21 cellular contexts compared by ENCODE assay signal in the genomic region with DNA sequence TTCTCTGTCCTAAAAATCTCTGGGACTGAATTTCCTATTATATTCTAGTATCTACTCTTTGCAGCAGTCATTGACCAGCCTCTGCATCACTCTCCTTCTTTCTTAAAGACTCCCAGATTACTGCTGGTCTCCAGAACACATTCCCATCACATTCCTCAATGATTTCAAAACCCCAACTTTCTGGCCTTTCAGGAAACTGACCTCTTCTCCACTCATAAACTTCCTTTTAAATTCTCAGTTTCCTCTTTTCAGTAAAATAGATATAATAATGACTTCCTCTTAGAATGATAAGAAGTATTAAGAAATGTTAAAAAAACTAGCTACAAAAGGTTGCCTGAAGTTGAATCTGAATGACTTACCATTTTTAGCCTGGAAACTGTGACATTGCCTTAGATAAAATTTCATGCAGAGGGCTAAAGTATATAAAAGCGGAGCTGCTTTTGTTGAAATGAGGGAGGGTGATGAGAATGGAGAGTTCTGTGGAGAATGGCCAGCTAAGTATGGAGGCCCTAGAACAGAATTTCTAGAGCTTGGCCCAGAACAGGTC.
A peak's percentile ranks its signal among the peaks of the same experiment; 100 is the strongest.
DNase-seq lines count a peak whose midpoint lies in the region; ATAC-seq and TF ChIP-seq lines count a peak whose summit lies in the region.
"Had no signal": no experiment of that assay in that cellular context is flagged by ENCODE, and none has a peak within 500 bp of the region (broad histone marks: within the 10 kb centered on the region; RNA-seq: fewer than 3 reads in every experiment).

No MANE protein-coding gene starts in this region.

- CTCF ChIA-PET in activated CD4-positive, alpha-beta T cell treated with anti-CD3 and anti-CD28 coated beads, Interleukin-2, amount 10 ng/mL, durations not matched to agents 7 days and 5 days (lab: Charles Lee): no interaction called here

- peaks cover 4% of the 10 kb centered on the region for H3K9me3 Mint-ChIP-seq in mesothelial cell of epicardium
- H3K9me3 Mint-ChIP-seq in activated CD4-positive, alpha-beta T cell treated with anti-CD3 and anti-CD28 coated beads, Interleukin-2, amount 10 ng/mL, durations not matched to agents 7 days and 5 days: no peaks in the 10 kb centered on the region
- H3K9me3 Mint-ChIP-seq: H9, IgD-negative memory B cell had no signal

- no peaks in the 10 kb centered on the region for H3K27me3 Mint-ChIP-seq in mesothelial cell of epicardium (ENCODE audit: low read depth)
- H3K27me3 Mint-ChIP-seq in activated CD4-positive, alpha-beta T cell treated with anti-CD3 and anti-CD28 coated beads, Interleukin-2, amount 10 ng/mL, durations not matched to agents 7 days and 5 days: peaks cover 6% of the 10 kb centered on the region

- H3K4me3 ChIP-seq in fibroblast of pulmonary artery (replicated peaks; ENCODE audit: low read depth, low read length): no peak overlapping the region
- H3K4me3 ChIP-seq: GM12878 had no signal

- no peak overlapping the region for H3K4me3 Mint-ChIP-seq in mesothelial cell of epicardium
- H3K4me3 Mint-ChIP-seq in activated CD4-positive, alpha-beta T cell treated with anti-CD3 and anti-CD28 coated beads, Interleukin-2, amount 10 ng/mL, durations not matched to agents 7 days and 5 days: no peak overlapping the region
- H3K4me3 Mint-ChIP-seq: H9, IgD-negative memory B cell had no signal

- POLR2A ChIA-PET in activated CD4-positive, alpha-beta T cell treated with anti-CD3 and anti-CD28 coated beads, Interleukin-2, amount 10 ng/mL, durations not matched to agents 7 days and 5 days (lab: Charles Lee): no interaction called here

- DNase-seq in EH (ENCODE audit: low read depth) (peak; percentile 32), SKM-1 treated with dmso at 0.1 percent for 144 hours (lab: John Stamatoyannopoulos, UW; ENCODE audit: unreplicated experiment) (peak; percentile 43), fibroblast of pulmonary artery (ENCODE audit: low read depth) (peak; percentile 75), mesothelial cell of epicardium (ENCODE audit: low spot score in 2 of 2, unreplicated experiment in 2 of 2) (no peak), A172 (ENCODE audit: low spot score) (no peak)
- DNase-seq in activated CD4-positive, alpha-beta T cell treated with anti-CD3 and anti-CD28 coated beads, Interleukin-2, amount 10 ng/mL, durations not matched to agents 7 days and 5 days: no peak
- DNase-seq: C1 segment of cervical spinal cord; H9; Karpas-422; NCI-H1092; NCI-H1436 treated with DMSO at 0.1 percent for 48 hours; NCI-H2029; NCI-H2171; NK-92 treated with Interleukin-12 subunit alpha and Interleukin-12 subunit beta, amount 100 ng/mL, for 24 hours; OCI-M1; SHP77 treated with DMSO at 0.1 percent for 48 hours; SK-N-SH had no signal

- ATAC-seq in GM21390 (IDR thresholded peaks at IDR 0.05; ENCODE audit: unreplicated experiment): no peak
- no peak for ATAC-seq in HG03135 (IDR thresholded peaks at IDR 0.05; ENCODE audit: unreplicated experiment)
- ATAC-seq: GM12878 had no signal

- TF ChIP-seq CTCF in fibroblast of pulmonary artery (IDR thresholded peaks at IDR 0.05; ENCODE audit: low read length, missing control alignments): no peak
- no peak for TF ChIP-seq CTCF in mesothelial cell of epicardium (IDR thresholded peaks at IDR 0.05; ENCODE audit: unreplicated experiment)

- H3K27ac Mint-ChIP-seq in mesothelial cell of epicardium: peak overlapping the region; percentile 52
- H3K27ac Mint-ChIP-seq in activated CD4-positive, alpha-beta T cell treated with anti-CD3 and anti-CD28 coated beads, Interleukin-2, amount 10 ng/mL, durations not matched to agents 7 days and 5 days: no peak overlapping the region
- H3K27ac Mint-ChIP-seq: H9, IgD-negative memory B cell had no signal

- no peaks in the 10 kb centered on the region for H3K36me3 Mint-ChIP-seq in mesothelial cell of epicardium
- no peaks in the 10 kb centered on the region for H3K36me3 Mint-ChIP-seq in activated CD4-positive, alpha-beta T cell treated with anti-CD3 and anti-CD28 coated beads, Interleukin-2, amount 10 ng/mL, durations not matched to agents 7 days and 5 days (ENCODE audit: low read depth)
- H3K36me3 Mint-ChIP-seq: IgD-negative memory B cell had no signal

- peaks cover 28% of the 10 kb centered on the region for H3K4me1 Mint-ChIP-seq in mesothelial cell of epicardium
- H3K4me1 Mint-ChIP-seq in activated CD4-positive, alpha-beta T cell treated with anti-CD3 and anti-CD28 coated beads, Interleukin-2, amount 10 ng/mL, durations not matched to agents 7 days and 5 days: no peaks in the 10 kb centered on the region
- H3K4me1 Mint-ChIP-seq: IgD-negative memory B cell had no signal

Comparison
In these comparisons a context has a peak if more than half of its experiments do, and no peak if none do; other contexts are left out.
1. DNase-seq: peak in EH (single experiment), SKM-1 treated with dmso at 0.1 percent for 144 hours (single experiment) and fibroblast of pulmonary artery (single experiment); none in mesothelial cell of epicardium (0 of 2), activated CD4-positive, alpha-beta T cell treated with anti-CD3 and anti-CD28 coated beads, Interleukin-2, amount 10 ng/mL, durations not matched to agents 7 days and 5 days (single experiment) and A172 (single experiment).